9 cellular contexts compared by ENCODE assay signal in the genomic region with DNA sequence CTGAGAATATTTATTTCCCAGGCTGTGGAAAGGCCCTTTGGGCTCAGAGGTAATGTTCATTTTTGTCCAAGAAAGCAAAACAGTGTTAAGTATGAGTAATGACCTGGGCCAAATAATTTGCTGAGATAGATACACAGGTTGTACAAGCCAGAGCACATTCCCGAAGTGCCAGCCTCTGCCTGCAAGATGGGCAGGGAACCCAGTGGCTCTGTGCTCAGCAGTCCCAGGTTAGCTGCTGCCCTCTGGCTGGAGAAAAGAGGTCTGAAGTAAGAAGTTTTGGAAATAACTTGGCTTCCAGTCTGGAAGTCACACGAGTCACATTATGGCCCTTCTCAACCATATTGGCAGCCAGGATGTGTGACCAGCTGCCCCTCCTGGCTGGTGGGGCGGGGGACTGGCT. TPM values are rescaled to one million over a fixed set of nuclear protein-coding genes. Genes with fewer than 3 reads are reported as not detected.
A peak's percentile ranks its signal among the peaks of the same experiment; 100 is the strongest.
DNase-seq lines count a peak whose midpoint lies in the region; ATAC-seq, FAIRE-seq and TF ChIP-seq lines count a peak whose summit lies in the region.
"Had no signal": no experiment of that assay in that cellular context is flagged by ENCODE, and none has a peak within 500 bp of the region (broad histone marks: within the 10 kb centered on the region; RNA-seq: fewer than 3 reads in every experiment).

No MANE protein-coding gene starts in this region.

- H3K4me1 Mint-ChIP-seq in activated CD8-positive, alpha-beta T cell treated with anti-CD3 and anti-CD28 coated beads for 36 hours (ENCODE audit: low read depth), result no peaks in the 10 kb centered on the region

- H3K4me3 Mint-ChIP-seq in activated CD8-positive, alpha-beta T cell treated with anti-CD3 and anti-CD28 coated beads for 36 hours, result no peak overlapping the region

- H3K36me3 ChIP-seq in brain microvascular endothelial cell (replicated peaks), result no peaks in the 10 kb centered on the region
- H3K36me3 ChIP-seq in testis (ENCODE audit: low read depth, missing control alignments), result no peaks in the 10 kb centered on the region
- no peaks in the 10 kb centered on the region for H3K36me3 ChIP-seq in tibial nerve

- H3K27me3 Mint-ChIP-seq in activated CD8-positive, alpha-beta T cell treated with anti-CD3 and anti-CD28 coated beads for 36 hours, result no peaks in the 10 kb centered on the region

- H3K27ac ChIP-seq in brain microvascular endothelial cell, result no peak overlapping the region
- peak overlapping the region; percentile 1 to 29 for H3K27ac ChIP-seq in testis
- no peak overlapping the region for H3K27ac ChIP-seq in tibial nerve

- no peaks in the 10 kb centered on the region for H3K36me3 Mint-ChIP-seq in activated CD8-positive, alpha-beta T cell treated with anti-CD3 and anti-CD28 coated beads for 36 hours (ENCODE audit: low read depth)

- CTCF ChIA-PET in activated CD8-positive, alpha-beta T cell treated with anti-CD3 and anti-CD28 coated beads for 36 hours (lab: Charles Lee), result interaction anchor here (1.3 kb wide), 1 partner anchor 52 kb away, joined by 5 read pairs; no protein-coding TSS in a partner anchor

- DNase-seq in HTR-8/SVneo (ENCODE audit: insufficient read length, low spot score) (peak; percentile 24), brain microvascular endothelial cell (no peak), islet precursor cell (peak; percentile 58), testis (peak; percentile 58), cerebellar nuclear complex (lab: John Stamatoyannopoulos, UW) (no peak), tibial nerve (ENCODE audit: low spot score in 2 of 2) (no peak)
- no peak for DNase-seq in stimulated activated CD4-positive, alpha-beta T cell treated with anti-CD3 and anti-CD28 coated beads, Interleukin-4, amount 100 ng/mL, for 24 hours
- no peak for DNase-seq in activated CD8-positive, alpha-beta T cell treated with anti-CD3 and anti-CD28 coated beads for 36 hours

- H3K27me3 ChIP-seq in brain microvascular endothelial cell (replicated peaks) (no peaks in the 10 kb centered on the region), testis (no peaks in the 10 kb centered on the region), tibial nerve (no peaks in the 10 kb centered on the region)

- TF ChIP-seq POLR2A in testis (IDR thresholded peaks at IDR 0.05) (no peak), tibial nerve (IDR thresholded peaks at IDR 0.05) (no peak)

- H3K27ac Mint-ChIP-seq in activated CD8-positive, alpha-beta T cell treated with anti-CD3 and anti-CD28 coated beads for 36 hours, result no peak overlapping the region

- 48 to 62% methylated on average over 3 of the region's 3 CpGs for WGBS in testis, 2 donors
- WGBS in tibial nerve, 2 donors, result 43 to 71% methylated on average over 3 of the region's 3 CpGs

- intact Hi-C loops in testis (cut with DNase I; ENCODE audit: low total_unique reads), result no loop called here
- intact Hi-C loops in activated CD8-positive, alpha-beta T cell treated with anti-CD3 and anti-CD28 coated beads for 36 hours (cut with micrococcal nuclease), result no loop called here

- TF ChIP-seq CTCF in brain microvascular endothelial cell (IDR thresholded peaks at IDR 0.05; ENCODE audit: low read depth, low read length, missing control alignments) (peak; percentile 52), testis (IDR thresholded peaks at IDR 0.05) (peak in 2 of 3 experiments; percentile 11 to 39), tibial nerve (IDR thresholded peaks at IDR 0.05) (peak in 2 of 5 experiments; percentile 5 to 12)
- no peak for TF ChIP-seq CTCF in activated CD8-positive, alpha-beta T cell treated with anti-CD3 and anti-CD28 coated beads for 36 hours (IDR thresholded peaks at IDR 0.05)

- no peak for FAIRE-seq in HTR-8/SVneo (lab: Jason Lieb, UNC)
- FAIRE-seq: astrocyte had no signal

- ATAC-seq in activated CD8-positive, alpha-beta T cell treated with anti-CD3 and anti-CD28 coated beads for 36 hours, result no peak

- TF ChIP-seq EP300 in tibial nerve (IDR thresholded peaks at IDR 0.05), result no peak

- POLR2A ChIA-PET in activated CD8-positive, alpha-beta T cell treated with anti-CD3 and anti-CD28 coated beads for 36 hours (lab: Charles Lee), result no interaction called here

- H3K9me3 ChIP-seq in testis (no peaks in the 10 kb centered on the region), tibial nerve (no peaks in the 10 kb centered on the region)

- H3K4me3 ChIP-seq in brain microvascular endothelial cell (ENCODE audit: low read depth, low read length) (no peak overlapping the region), testis (no peak overlapping the region), tibial nerve (no peak overlapping the region)

- peaks cover 5% of the 10 kb centered on the region for H3K4me1 ChIP-seq in testis
- H3K4me1 ChIP-seq in tibial nerve, result no peaks in the 10 kb centered on the region

- in situ Hi-C loops in brain microvascular endothelial cell (cut with HindIII; ENCODE audit: low pct_ligation_motif_present, low sequenced_read_pairs), result no loop called here

- no peaks in the 10 kb centered on the region for H3K9me3 Mint-ChIP-seq in activated CD8-positive, alpha-beta T cell treated with anti-CD3 and anti-CD28 coated beads for 36 hours

RNA-seq across cellular contexts. Expression of gene MYZAP, which starts 20.2 kb away (rescaled TPM):
- 1 to 10 TPM; 3.3 to 6.8 TPM for total RNA-seq in testis
- polyA plus RNA-seq in testis (ENCODE audit: insufficient read depth, low read depth, low replicate concordance), result 5.6 TPM
- total RNA-seq in activated CD8-positive, alpha-beta T cell treated with anti-CD3 and anti-CD28 coated beads for 36 hours, result not detected
- 1 to 10 TPM in 3 of 4 donors, under 1 TPM in 1; 0.98 to 9.3 (median 2.7) TPM for total RNA-seq in tibial nerve

Comparison
In these comparisons a context has a peak if more than half of its experiments do, and no peak if none do; other contexts are left out.
1. DNase-seq: peak in HTR-8/SVneo (single experiment), islet precursor cell (single experiment) and testis (single experiment); none in brain microvascular endothelial cell (single experiment), stimulated activated CD4-positive, alpha-beta T cell treated with anti-CD3 and anti-CD28 coated beads, Interleukin-4, amount 100 ng/mL, for 24 hours (single experiment), activated CD8-positive, alpha-beta T cell treated with anti-CD3 and anti-CD28 coated beads for 36 hours (single experiment), cerebellar nuclear complex (0 of 2) and tibial nerve (0 of 2).
2. H3K27ac ChIP-seq: peak in testis (2 of 2); none in brain microvascular endothelial cell (single experiment) and tibial nerve (0 of 4).